Comparison of ENCODE assay signal across 8 cellular contexts in genomic region chr7:2710256-2710655, GRCh38. TPM values are rescaled to one million over a fixed set of nuclear protein-coding genes. Genes with fewer than 3 reads are reported as not detected.
A peak's percentile ranks its signal among the peaks of the same experiment; 100 is the strongest.
DNase-seq lines count a peak whose midpoint lies in the region; ATAC-seq and TF ChIP-seq lines count a peak whose summit lies in the region.

No MANE protein-coding gene starts in this region.

- peak overlapping the region; percentile 12 to 48 for H3K4me3 ChIP-seq in muscle layer of duodenum (ENCODE audit: low read depth in 1 of 2, low read length in 2 of 2)

- no peak for TF ChIP-seq CTCF in GM13977 (IDR thresholded peaks at IDR 0.05; ENCODE audit: extremely low read depth, insufficient read depth, missing control alignments)

- H3K4me1 ChIP-seq in muscle layer of duodenum (ENCODE audit: control insufficient read depth in 1 of 2, insufficient read depth in 2 of 2, low read length in 2 of 2): no peaks in the 10 kb centered on the region

- H3K9me3 ChIP-seq in muscle layer of duodenum (ENCODE audit: control insufficient read depth in 1 of 2, low read length in 2 of 2): no peaks in the 10 kb centered on the region

- H3K36me3 ChIP-seq in muscle layer of duodenum (ENCODE audit: control insufficient read depth in 1 of 2, insufficient read depth in 2 of 2, low read length in 2 of 2): peaks cover 0 to 3% of the 10 kb centered on the region in 2 donors

- no peaks in the 10 kb centered on the region for H3K27me3 ChIP-seq in muscle layer of duodenum (ENCODE audit: low read depth, low read length)

- in situ Hi-C loops in GM13977 (cut with MboI; ENCODE audit: low pct_unique_long_range_greater_than_20kb, low sequenced_read_pairs, unreplicated experiment): no loop called here

- DNase-seq in GM13977 (ENCODE audit: low spot score) (peak; percentile 89), HT-29 (ENCODE audit: low spot score) (no peak), ecto neural progenitor cell (ENCODE audit: low spot score) (no peak), NOMO-1 treated with DMSO at 0.1 percent for 48 hours (lab: John Stamatoyannopoulos, UW; ENCODE audit: unreplicated experiment) (no peak), hepatic stellate cell (ENCODE audit: low spot score) (no peak)
- peak in 3 of 4 experiments; percentile 45 to 51 (median 48) for DNase-seq in activated CD4-positive, CD25-positive, alpha-beta regulatory T cell (lab: John Stamatoyannopoulos, UW)

- ATAC-seq in HG02678 (IDR thresholded peaks at IDR 0.05; ENCODE audit: unreplicated experiment): peak; percentile 50

- no peak overlapping the region for H3K27ac ChIP-seq in muscle layer of duodenum (ENCODE audit: low read length)

RNA-seq across cellular contexts. Expression of gene AMZ1, which starts 22.3 kb away (rescaled TPM):
- not detected in 2 replicates for total RNA-seq in HT-29 (2014; rRNA removed; shearing (Covaris generic))

Comparison
In these comparisons a context has a peak if more than half of its experiments do, and no peak if none do; other contexts are left out.
1. DNase-seq: peak in GM13977 (single experiment) and activated CD4-positive, CD25-positive, alpha-beta regulatory T cell (3 of 4); none in HT-29 (single experiment), ecto neural progenitor cell (single experiment), NOMO-1 treated with DMSO at 0.1 percent for 48 hours (single experiment) and hepatic stellate cell (single experiment).